11 cellular contexts compared by ENCODE assay signal in the genomic region with DNA sequence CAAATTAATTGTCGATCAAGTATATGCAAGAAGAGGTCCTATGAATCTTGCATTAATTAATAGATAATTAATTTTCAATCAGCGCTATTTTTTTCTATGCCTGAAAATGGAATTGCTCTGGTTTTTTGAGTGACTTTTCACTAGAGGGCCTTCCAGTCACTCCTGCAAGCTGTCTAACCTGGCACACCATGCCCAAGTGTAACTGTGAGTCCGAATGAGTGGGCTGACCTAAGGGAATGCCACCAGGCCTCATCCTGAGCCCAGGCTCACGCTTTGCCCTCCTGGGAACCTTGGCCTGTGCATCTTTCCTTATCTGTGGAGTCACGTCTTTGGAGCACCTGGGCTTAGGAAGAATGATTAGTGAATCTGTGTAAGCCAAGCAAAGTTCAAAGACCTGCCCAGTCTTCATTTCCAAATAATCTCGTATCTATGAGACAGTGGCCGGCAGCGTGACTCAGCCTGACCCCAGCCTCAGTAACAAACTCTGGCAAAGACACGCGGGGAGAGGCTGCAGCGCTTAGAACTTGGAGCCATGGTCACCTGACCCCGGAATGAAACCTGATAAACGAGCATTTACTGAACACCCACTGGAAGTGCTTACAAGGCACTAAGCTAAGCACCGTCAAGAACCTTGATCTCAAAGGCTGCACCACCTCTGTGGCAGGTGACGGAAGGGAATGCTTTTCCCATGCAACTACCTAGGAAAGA. TPM values are rescaled to one million over a fixed set of nuclear protein-coding genes. Genes with fewer than 3 reads are reported as not detected.
A peak's percentile ranks its signal among the peaks of the same experiment; 100 is the strongest.
DNase-seq lines count a peak whose midpoint lies in the region; ATAC-seq, FAIRE-seq and TF ChIP-seq lines count a peak whose summit lies in the region.
"Not testable (repeated sequence)": the region's sequence is repeated elsewhere in the genome, so short reads cannot be mapped to it uniquely, and the experiment has no call there.
"Had no signal": no experiment of that assay in that cellular context is flagged by ENCODE, and none has a peak within 500 bp of the region (broad histone marks: within the 10 kb centered on the region; RNA-seq: fewer than 3 reads in every experiment).

No MANE protein-coding gene starts in this region.

- not testable (repeated sequence) for H3K27me3 ChIP-seq in bronchial epithelial cell (ENCODE audit: control insufficient read depth, insufficient read depth, low read length); left lung; upper lobe of right lung

- not testable (repeated sequence) for H3K4me3 ChIP-seq in bronchial epithelial cell (ENCODE audit: low read depth, low read length); left lung; upper lobe of right lung

- peaks cover 32% of the 10 kb centered on the region for H3K4me1 Mint-ChIP-seq in nephron

- not testable (repeated sequence) for TF ChIP-seq CTCF in bronchial epithelial cell (IDR thresholded peaks at IDR 0.05; ENCODE audit: insufficient read depth, low read length, severe bottlenecking); left lung (IDR thresholded peaks at IDR 0.05); nephron (IDR thresholded peaks at IDR 0.05; ENCODE audit: unreplicated experiment in 3 of 3); upper lobe of right lung (IDR thresholded peaks at IDR 0.05)

- ATAC-seq in left lung (peak; percentile 83), upper lobe of right lung (peak; percentile 46)

- not testable (repeated sequence) for H3K9me3 ChIP-seq in left lung, upper lobe of right lung

- H3K36me3 Mint-ChIP-seq in nephron (ENCODE audit: low read depth): not testable (repeated sequence)

- H3K9me3 Mint-ChIP-seq in nephron: not testable (repeated sequence)

- peak; percentile 100 for FAIRE-seq in bronchial epithelial cell (lab: Jason Lieb, UNC)

- not testable (repeated sequence) for H3K27ac ChIP-seq in left lung, upper lobe of right lung

- not testable (repeated sequence) for H3K4me3 Mint-ChIP-seq in nephron

- H3K27ac Mint-ChIP-seq in nephron: peak overlapping the region in 2 of 3 experiments; percentile 11 to 63

- intact Hi-C loops in left lung (cut with DNase I); upper lobe of right lung (cut with DNase I): not testable (repeated sequence)

- peak; percentile 20 for DNase-seq in DMS79 (lab: John Stamatoyannopoulos, UW)
- peak; percentile 5 for DNase-seq in NCI-H2029 (lab: John Stamatoyannopoulos, UW)
- peak; percentile 47 for DNase-seq in RPMI8226
- not testable (repeated sequence) for DNase-seq in bronchial epithelial cell (ENCODE audit: low read depth); left lung; upper lobe of right lung

- peaks cover 23% of the 10 kb centered on the region for H3K27me3 Mint-ChIP-seq in nephron (ENCODE audit: low read depth)

- H3K36me3 ChIP-seq in bronchial epithelial cell (ENCODE audit: control insufficient read depth, insufficient read depth, low read length); left lung; upper lobe of right lung: not testable (repeated sequence)

- not testable (repeated sequence) for H3K4me1 ChIP-seq in left lung, upper lobe of right lung

RNA-seq across cellular contexts. Expression of gene SLC2A7, which starts 4.0 kb away (rescaled TPM):
- total RNA-seq in bronchial epithelial cell (not detected in 2 replicates), left lung (under 1 TPM in 1 of 2 donors, not detected in 1; 0.18 TPM), upper lobe of right lung (not detected)
- total RNA-seq: CD8-positive, alpha-beta memory T cell; G401; GM23338; H9 had no signal

RNA-seq across cellular contexts. Expression of gene SLC2A5, which starts 47.2 kb away (rescaled TPM):
- total RNA-seq in bronchial epithelial cell (under 0.01 and 0.26 TPM in 2 replicates), left lung (1 to 10 TPM; 1.4 to 1.6 TPM), upper lobe of right lung (0.98 TPM)
- total RNA-seq: CD8-positive, alpha-beta memory T cell; H9 had no signal
